1 cellular context compared by ENCODE assay signal in the genomic region with DNA sequence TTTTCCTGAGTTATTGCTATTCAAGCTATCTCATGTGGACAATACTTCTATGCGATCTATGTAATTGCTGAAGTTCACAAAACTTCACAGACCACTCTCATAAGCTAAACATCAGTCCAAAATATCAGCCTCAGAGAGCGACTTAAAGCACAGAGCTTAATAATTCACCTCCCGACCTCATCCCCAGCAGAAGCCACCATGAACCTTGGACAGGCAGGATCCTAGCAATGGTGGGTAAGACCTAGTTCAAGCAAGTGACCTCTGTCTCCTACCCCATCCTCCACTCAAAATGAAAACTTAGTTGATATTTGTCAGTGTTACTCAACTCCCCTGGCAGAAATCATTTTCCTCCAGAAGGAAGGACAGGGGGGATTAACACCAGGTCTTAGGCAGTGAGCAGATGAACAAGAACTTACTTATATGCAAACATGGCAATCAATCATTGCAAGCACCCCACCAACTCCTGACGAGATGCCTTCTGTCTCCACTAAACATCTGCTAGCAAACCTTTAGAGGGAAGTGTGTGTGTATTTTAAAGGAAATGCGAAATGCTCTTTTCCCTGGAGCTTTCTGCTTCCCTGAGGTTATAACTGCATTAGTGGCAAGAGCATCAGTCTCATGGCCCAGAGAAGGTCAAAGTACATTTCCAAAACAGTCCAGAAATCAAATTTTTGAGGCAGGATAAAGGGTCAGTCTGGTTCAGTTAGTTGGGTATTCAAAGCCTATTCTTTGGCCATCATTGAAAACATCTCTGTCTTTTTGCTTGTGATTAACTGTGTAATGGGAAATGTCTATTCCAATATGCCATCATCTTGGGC.
TF ChIP-seq lines count a peak whose summit lies in the region.

No MANE protein-coding gene starts in this region.

TF ChIP-seq in HepG2, 621 proteins besides CTCF, POLR2A, EP300 and RAD21 (continued from another document and continues in another):
- TF ChIP-seq, protein P1, sequence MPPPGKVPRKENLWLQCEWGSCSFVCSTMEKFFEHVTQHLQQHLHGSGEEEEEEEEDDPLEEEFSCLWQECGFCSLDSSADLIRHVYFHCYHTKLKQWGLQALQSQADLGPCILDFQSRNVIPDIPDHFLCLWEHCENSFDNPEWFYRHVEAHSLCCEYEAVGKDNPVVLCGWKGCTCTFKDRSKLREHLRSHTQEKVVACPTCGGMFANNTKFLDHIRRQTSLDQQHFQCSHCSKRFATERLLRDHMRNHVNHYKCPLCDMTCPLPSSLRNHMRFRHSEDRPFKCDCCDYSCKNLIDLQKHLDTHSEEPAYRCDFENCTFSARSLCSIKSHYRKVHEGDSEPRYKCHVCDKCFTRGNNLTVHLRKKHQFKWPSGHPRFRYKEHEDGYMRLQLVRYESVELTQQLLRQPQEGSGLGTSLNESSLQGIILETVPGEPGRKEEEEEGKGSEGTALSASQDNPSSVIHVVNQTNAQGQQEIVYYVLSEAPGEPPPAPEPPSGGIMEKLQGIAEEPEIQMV (CRISPR knock-in tag; IDR thresholded peaks at IDR 0.05; ENCODE audit: low read depth): no peak
- TF ChIP-seq CENPT (CRISPR knock-in tag; IDR thresholded peaks at IDR 0.05; ENCODE audit: low read depth): no peak
- no peak for TF ChIP-seq ELF1 (CRISPR knock-in tag; IDR thresholded peaks at IDR 0.05)
- no peak; the same call in 1 of the 2 replicates for TF ChIP-seq CBX5 (CRISPR knock-in tag; IDR thresholded peaks at IDR 0.05; ENCODE audit: borderline replicate concordance)
- TF ChIP-seq ZNF567 (CRISPR knock-in tag; IDR thresholded peaks at IDR 0.05; ENCODE audit: borderline replicate concordance): no peak
- TF ChIP-seq PHB2 (IDR thresholded peaks at IDR 0.05; ENCODE audit: partially characterized antibody): no peak
- TF ChIP-seq KDM4B (CRISPR knock-in tag; IDR thresholded peaks at IDR 0.05): no peak
- no peak for TF ChIP-seq NFKBIZ (CRISPR knock-in tag; IDR thresholded peaks at IDR 0.05)
- TF ChIP-seq YEATS2 (CRISPR knock-in tag; IDR thresholded peaks at IDR 0.05; ENCODE audit: borderline replicate concordance): no peak
- no peak for TF ChIP-seq PLRG1 (conservative IDR thresholded peaks at IDR 0.05)
- TF ChIP-seq SMYD3 (CRISPR knock-in tag; IDR thresholded peaks at IDR 0.05): 0 out of 2 replicates have a peak, but pooled peaks have one; percentile 2
- TF ChIP-seq ZNF703 (CRISPR knock-in tag; IDR thresholded peaks at IDR 0.05; ENCODE audit: borderline replicate concordance): no peak
- no peak for TF ChIP-seq CSRNP2 (CRISPR knock-in tag; conservative IDR thresholded peaks at IDR 0.05; ENCODE audit: low read depth)
- TF ChIP-seq MIXL1 (CRISPR knock-in tag; IDR thresholded peaks at IDR 0.05): peak; percentile 89
- TF ChIP-seq ZFP1 (CRISPR knock-in tag; IDR thresholded peaks at IDR 0.05): peak; percentile 46; the same call in 1 of the 2 replicates
- TF ChIP-seq TFDP1 (CRISPR knock-in tag; IDR thresholded peaks at IDR 0.05; ENCODE audit: borderline replicate concordance): 0 out of 2 replicates have a peak, but pooled peaks have one; percentile 10
- TF ChIP-seq SOX13 (IDR thresholded peaks at IDR 0.05): 0 out of 2 replicates have a peak, but pooled peaks have one; percentile 14
- TF ChIP-seq SOX13 (CRISPR knock-in tag; conservative IDR thresholded peaks at IDR 0.05 in 1 of 2, IDR thresholded peaks at IDR 0.05 in 1 of 2): peak in 1 of 2 experiments; percentile 72; a peak in 1 of 4 replicates
- no peak for TF ChIP-seq BHLHE40 (IDR thresholded peaks at IDR 0.05; ENCODE audit: low read length)
- TF ChIP-seq ZNF281 (CRISPR knock-in tag; IDR thresholded peaks at IDR 0.05; ENCODE audit: borderline replicate concordance): peak; percentile 86
- TF ChIP-seq ETV5 (CRISPR knock-in tag; IDR thresholded peaks at IDR 0.05; ENCODE audit: borderline replicate concordance): peak; percentile 57; the same call in 1 of the 2 replicates
- 0 out of 2 replicates have a peak, but pooled peaks have one; percentile 41 for TF ChIP-seq CBFB (CRISPR knock-in tag; IDR thresholded peaks at IDR 0.05)
- no peak for TF ChIP-seq E2F2 (CRISPR knock-in tag; IDR thresholded peaks at IDR 0.05; ENCODE audit: borderline replicate concordance)
- peak; percentile 72 for TF ChIP-seq SAP130 (CRISPR knock-in tag; IDR thresholded peaks at IDR 0.05; ENCODE audit: low read depth)
- TF ChIP-seq FIP1L1 (IDR thresholded peaks at IDR 0.05; ENCODE audit: borderline replicate concordance, insufficient read depth, low read depth, low read length): no peak
- TF ChIP-seq, protein P2, sequence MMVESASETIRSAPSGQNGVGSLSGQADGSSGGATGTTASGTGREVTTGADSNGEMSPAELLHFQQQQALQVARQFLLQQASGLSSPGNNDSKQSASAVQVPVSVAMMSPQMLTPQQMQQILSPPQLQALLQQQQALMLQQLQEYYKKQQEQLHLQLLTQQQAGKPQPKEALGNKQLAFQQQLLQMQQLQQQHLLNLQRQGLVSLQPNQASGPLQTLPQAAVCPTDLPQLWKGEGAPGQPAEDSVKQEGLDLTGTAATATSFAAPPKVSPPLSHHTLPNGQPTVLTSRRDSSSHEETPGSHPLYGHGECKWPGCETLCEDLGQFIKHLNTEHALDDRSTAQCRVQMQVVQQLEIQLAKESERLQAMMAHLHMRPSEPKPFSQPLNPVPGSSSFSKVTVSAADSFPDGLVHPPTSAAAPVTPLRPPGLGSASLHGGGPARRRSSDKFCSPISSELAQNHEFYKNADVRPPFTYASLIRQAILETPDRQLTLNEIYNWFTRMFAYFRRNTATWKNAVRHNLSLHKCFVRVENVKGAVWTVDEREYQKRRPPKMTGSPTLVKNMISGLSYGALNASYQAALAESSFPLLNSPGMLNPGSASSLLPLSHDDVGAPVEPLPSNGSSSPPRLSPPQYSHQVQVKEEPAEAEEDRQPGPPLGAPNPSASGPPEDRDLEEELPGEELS (CRISPR knock-in tag; IDR thresholded peaks at IDR 0.05): peak; percentile 75
- no peak for TF ChIP-seq ZNF33B (CRISPR knock-in tag; IDR thresholded peaks at IDR 0.05)
- no peak for TF ChIP-seq TBL1XR1 (IDR thresholded peaks at IDR 0.05; ENCODE audit: borderline replicate concordance, low read length, partially characterized antibody)
- TF ChIP-seq ZNF646 (CRISPR knock-in tag; IDR thresholded peaks at IDR 0.05): no peak; the same call in 1 of the 2 replicates
- peak; percentile 54; the same call in 1 of the 2 replicates for TF ChIP-seq ZNF264 (CRISPR knock-in tag; IDR thresholded peaks at IDR 0.05)
- TF ChIP-seq, protein P3, sequence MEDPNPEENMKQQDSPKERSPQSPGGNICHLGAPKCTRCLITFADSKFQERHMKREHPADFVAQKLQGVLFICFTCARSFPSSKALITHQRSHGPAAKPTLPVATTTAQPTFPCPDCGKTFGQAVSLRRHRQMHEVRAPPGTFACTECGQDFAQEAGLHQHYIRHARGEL (CRISPR knock-in tag; IDR thresholded peaks at IDR 0.05): no peak
- no peak for TF ChIP-seq ZNF850 (CRISPR knock-in tag; conservative IDR thresholded peaks at IDR 0.05)
- no peak; the same call in 1 of the 2 replicates for TF ChIP-seq ZNF749 (CRISPR knock-in tag; IDR thresholded peaks at IDR 0.05; ENCODE audit: borderline replicate concordance)
- no peak for TF ChIP-seq THYN1 (CRISPR knock-in tag; IDR thresholded peaks at IDR 0.05; ENCODE audit: borderline replicate concordance, low read depth)
- TF ChIP-seq, protein P4, sequence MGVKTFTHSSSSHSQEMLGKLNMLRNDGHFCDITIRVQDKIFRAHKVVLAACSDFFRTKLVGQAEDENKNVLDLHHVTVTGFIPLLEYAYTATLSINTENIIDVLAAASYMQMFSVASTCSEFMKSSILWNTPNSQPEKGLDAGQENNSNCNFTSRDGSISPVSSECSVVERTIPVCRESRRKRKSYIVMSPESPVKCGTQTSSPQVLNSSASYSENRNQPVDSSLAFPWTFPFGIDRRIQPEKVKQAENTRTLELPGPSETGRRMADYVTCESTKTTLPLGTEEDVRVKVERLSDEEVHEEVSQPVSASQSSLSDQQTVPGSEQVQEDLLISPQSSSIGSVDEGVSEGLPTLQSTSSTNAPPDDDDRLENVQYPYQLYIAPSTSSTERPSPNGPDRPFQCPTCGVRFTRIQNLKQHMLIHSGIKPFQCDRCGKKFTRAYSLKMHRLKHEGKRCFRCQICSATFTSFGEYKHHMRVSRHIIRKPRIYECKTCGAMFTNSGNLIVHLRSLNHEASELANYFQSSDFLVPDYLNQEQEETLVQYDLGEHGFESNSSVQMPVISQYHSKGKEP (CRISPR knock-in tag; IDR thresholded peaks at IDR 0.05): no peak
- no peak for TF ChIP-seq ZNF224 (CRISPR knock-in tag; IDR thresholded peaks at IDR 0.05)
- TF ChIP-seq ZNF331 (CRISPR knock-in tag; IDR thresholded peaks at IDR 0.05): peak; percentile 69; the same call in 1 of the 2 replicates
- no peak for TF ChIP-seq ZNF138 (CRISPR knock-in tag; IDR thresholded peaks at IDR 0.05; ENCODE audit: low read depth)
